In the genomic region with DNA sequence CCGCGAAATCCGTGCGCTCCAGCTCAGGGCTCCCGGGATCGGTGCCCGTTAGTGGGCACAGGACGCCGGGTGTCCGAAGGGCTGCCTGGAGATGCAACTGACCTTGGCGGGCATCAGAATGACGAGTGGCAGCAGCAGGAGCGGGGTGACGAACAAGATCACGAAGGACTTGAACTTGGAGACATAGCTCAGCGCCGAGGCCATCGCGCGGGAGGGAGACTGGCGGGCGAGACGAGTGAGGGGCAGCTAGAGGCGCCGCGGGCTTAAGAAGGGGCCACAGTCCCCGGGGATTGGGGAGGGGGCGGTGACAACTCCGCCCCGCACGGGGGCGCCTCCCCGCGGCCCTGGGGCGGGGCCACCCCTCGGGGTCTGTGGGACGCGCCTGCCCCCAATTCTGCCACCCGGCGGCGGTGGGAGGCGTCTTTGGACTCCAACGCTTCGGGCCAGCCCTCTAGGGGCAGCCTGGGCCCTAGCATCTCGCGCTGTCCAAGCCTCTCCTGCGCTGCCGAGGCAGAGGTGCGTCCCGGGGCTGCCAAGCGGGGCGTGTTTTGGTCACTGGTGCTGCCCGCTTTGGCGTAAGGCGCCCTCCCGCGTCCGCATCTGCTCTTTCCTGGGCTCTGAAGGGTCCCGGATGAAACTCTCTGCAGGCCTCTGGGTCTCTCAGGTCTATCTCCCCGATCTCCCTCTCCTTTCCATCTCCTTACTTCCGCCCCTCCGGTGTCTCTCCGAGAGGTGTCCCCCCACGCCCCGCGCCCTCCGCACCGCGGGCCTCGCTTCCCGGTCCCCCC, we compare ENCODE assay signal across 8 cellular contexts. TPM values are rescaled to one million over a fixed set of nuclear protein-coding genes. Genes with fewer than 3 reads are reported as not detected.
DNase-seq lines count a peak whose midpoint lies in the region; ATAC-seq and TF ChIP-seq lines count a peak whose summit lies in the region.

A gene (minus strand): TSS at position 240 of the 788 bp plus-strand sequence. CDS start 36 bp downstream, at position 204.

- TF ChIP-seq CTCF in AG10803 (conservative IDR thresholded peaks at IDR 0.05; ENCODE audit: low read length), result 0 out of 2 replicates have a peak, but pooled peaks have one; percentile 11
- no peak for TF ChIP-seq CTCF in ascending aorta (IDR thresholded peaks at IDR 0.05)

- H3K4me1 ChIP-seq in ascending aorta (no peaks in the 10 kb centered on the region), iPS-15b (ENCODE audit: control insufficient read depth, insufficient read depth, low read length) (peaks cover 6% of the 10 kb centered on the region), subcutaneous abdominal adipose tissue (ENCODE audit: control insufficient read depth in 5 of 5, insufficient read depth in 5 of 5, low read length in 5 of 5) (peaks cover 0 to 16% (median 14%) of the 10 kb centered on the region in 5 donors)

- H3K27me3 ChIP-seq in ascending aorta (peaks cover 16% of the 10 kb centered on the region), iPS-15b (ENCODE audit: control insufficient read depth, insufficient read depth, low read length) (peaks cover 26% of the 10 kb centered on the region), subcutaneous abdominal adipose tissue (ENCODE audit: control insufficient read depth in 5 of 5, insufficient read depth in 4 of 5, low read length in 5 of 5) (peaks cover 19 to 24% (median 23%) of the 10 kb centered on the region in 5 donors)

- intact Hi-C loops in ascending aorta (cut with DNase I), result no loop called here

- no peak for ATAC-seq in HG03159 (IDR thresholded peaks at IDR 0.05; ENCODE audit: unreplicated experiment)

- H3K4me3 ChIP-seq in AG10803 (ENCODE audit: low read length) (peak within 1 kb of the TSS; percentile 24; the same call in 1 of the 2 replicates), ascending aorta (peak within 1 kb of the TSS; percentile 9 to 22), iPS-15b (ENCODE audit: low read depth, low read length) (peak within 1 kb of the TSS; percentile 71), subcutaneous abdominal adipose tissue (ENCODE audit: low read depth in 1 of 5, low read length in 5 of 5) (peak within 1 kb of the TSS in 3 of 5 donors; percentile 53 to 56 (median 56))

- H3K9ac ChIP-seq in iPS-15b (ENCODE audit: low read depth, low read length) (peak within 1 kb of the TSS; percentile 70), subcutaneous abdominal adipose tissue (ENCODE audit: low read length in 5 of 5) (peak within 1 kb of the TSS in 1 of 5 donors; percentile 30)

- DNase-seq in AG10803 (ENCODE audit: low read depth), result no peak
- peak; percentile 5 for DNase-seq in HCEC 1CT
- no peak for DNase-seq in ascending aorta (ENCODE audit: low spot score in 2 of 2)
- DNase-seq in globus pallidus (ENCODE audit: low spot score), result no peak
- no peak for DNase-seq in activated CD4-positive, CD25-positive, alpha-beta regulatory T cell treated with anti-CD3 and anti-CD28 coated beads, Interleukin-2, amount 50 U/mL, for 72 hours

- no peak within 1 kb of the TSS for H3K27ac ChIP-seq in ascending aorta
- H3K27ac ChIP-seq in subcutaneous abdominal adipose tissue (ENCODE audit: low read depth, low read length), result no peak within 1 kb of the TSS

- H3K36me3 ChIP-seq in ascending aorta, result no peaks in the 10 kb centered on the region
- H3K36me3 ChIP-seq in iPS-15b (ENCODE audit: control insufficient read depth, insufficient read depth, low read length), result no peaks in the 10 kb centered on the region
- no peaks in the 10 kb centered on the region for H3K36me3 ChIP-seq in subcutaneous abdominal adipose tissue (ENCODE audit: control insufficient read depth in 5 of 5, insufficient read depth in 5 of 5, low read length in 5 of 5)

- H3K9me3 ChIP-seq in ascending aorta (peaks cover 0 to 7% of the 10 kb centered on the region in 2 donors), iPS-15b (ENCODE audit: control insufficient read depth, insufficient read depth, low read length) (no peaks in the 10 kb centered on the region), subcutaneous abdominal adipose tissue (ENCODE audit: control insufficient read depth in 5 of 5, low read length in 5 of 5) (peaks cover 0 to 12% (median 4%) of the 10 kb centered on the region in 5 donors)

RNA-seq across cellular contexts. Expression of the gene that starts here (rescaled TPM):
- 0.21 TPM for total RNA-seq in ascending aorta

Comparison
In these comparisons a context has a peak if more than half of its experiments do, and no peak if none do; other contexts are left out.
1. H3K4me3 ChIP-seq: peak in every context shown above with its lines; median percentile 71 in iPS-15b; 56 in subcutaneous abdominal adipose tissue; 24 in AG10803; 16 in ascending aorta.